ENCODE assay signal across 12 cellular contexts in genomic region chr9:132855904-132856303, GRCh38. TPM values are rescaled to one million over a fixed set of nuclear protein-coding genes. Genes with fewer than 3 reads are reported as not detected.
A peak's percentile ranks its signal among the peaks of the same experiment; 100 is the strongest.
DNase-seq lines count a peak whose midpoint lies in the region; ATAC-seq and TF ChIP-seq lines count a peak whose summit lies in the region.
"Had no signal": no experiment of that assay in that cellular context is flagged by ENCODE, and none has a peak within 500 bp of the region (broad histone marks: within the 10 kb centered on the region; RNA-seq: fewer than 3 reads in every experiment).

No MANE protein-coding gene starts in this region.

- H3K36me3 Mint-ChIP-seq in IgD-negative memory B cell = peaks cover 3% of the 10 kb centered on the region
- H3K36me3 Mint-ChIP-seq in memory B cell = peaks cover 1% of the 10 kb centered on the region
- no peaks in the 10 kb centered on the region for H3K36me3 Mint-ChIP-seq in activated CD8-positive, alpha-beta T cell treated with anti-CD3 and anti-CD28 coated beads for 36 hours (ENCODE audit: low read depth)

- H3K27ac ChIP-seq in BLaER1 treated with 17β-estradiol and CSF1 and Interleukin-3, amounts not matched to agents 10 nM and 100 nM = no peak overlapping the region
- H3K27ac ChIP-seq: C4-2B had no signal

- ATAC-seq in memory B cell (ENCODE audit: low read depth) (no peak), GM18907 (IDR thresholded peaks at IDR 0.05; ENCODE audit: unreplicated experiment) (no peak)
- no peak for ATAC-seq in activated CD8-positive, alpha-beta T cell treated with anti-CD3 and anti-CD28 coated beads for 36 hours

- H3K4me2 ChIP-seq in BLaER1 treated with 17β-estradiol and CSF1 and Interleukin-3, amounts not matched to agents 10 nM and 100 nM = peak overlapping the region; percentile 3 to 86 (median 78); a peak in 19 of 22 replicates

- H3K27me3 Mint-ChIP-seq in IgD-negative memory B cell (peaks cover 7% of the 10 kb centered on the region), memory B cell (peaks cover 3% of the 10 kb centered on the region)
- peaks cover 2% of the 10 kb centered on the region for H3K27me3 Mint-ChIP-seq in activated CD8-positive, alpha-beta T cell treated with anti-CD3 and anti-CD28 coated beads for 36 hours
- H3K27me3 Mint-ChIP-seq: B cell; CD4-positive, alpha-beta T cell had no signal

- no peak for DNase-seq in memory B cell (ENCODE audit: low spot score in 2 of 2)
- no peak for DNase-seq in germinal center (ENCODE audit: low spot score)
- DNase-seq in activated CD8-positive, alpha-beta T cell treated with anti-CD3 and anti-CD28 coated beads for 36 hours = no peak
- DNase-seq: Caco-2; CD4-positive, alpha-beta T cell had no signal

- CTCF ChIA-PET in activated CD8-positive, alpha-beta T cell treated with anti-CD3 and anti-CD28 coated beads for 36 hours (lab: Charles Lee) = interaction anchor here (1.1 kb wide), 1 partner anchor 347 kb away, joined by 3 read pairs; no protein-coding TSS in a partner anchor

- no peaks in the 10 kb centered on the region for H3K9me3 Mint-ChIP-seq in IgD-negative memory B cell
- H3K9me3 Mint-ChIP-seq in memory B cell = no peaks in the 10 kb centered on the region
- no peaks in the 10 kb centered on the region for H3K9me3 Mint-ChIP-seq in activated CD8-positive, alpha-beta T cell treated with anti-CD3 and anti-CD28 coated beads for 36 hours
- H3K9me3 Mint-ChIP-seq: CD4-positive, alpha-beta T cell had no signal

- peaks cover 10 to 24% (median 18%) of the 10 kb centered on the region in 11 experiments; a peak in 16 of 22 replicates for H3K27me3 ChIP-seq in BLaER1 treated with 17β-estradiol and CSF1 and Interleukin-3, amounts not matched to agents 10 nM and 100 nM

- no peaks in the 10 kb centered on the region for H3K36me3 ChIP-seq in BLaER1 treated with 17β-estradiol and CSF1 and Interleukin-3, amounts not matched to agents 10 nM and 100 nM
- H3K36me3 ChIP-seq: HAP-1 had no signal

- H3K9me3 ChIP-seq in BLaER1 treated with 17β-estradiol and CSF1 and Interleukin-3, amounts not matched to agents 10 nM and 100 nM (replicated peaks in 1 of 11) = no peaks in the 10 kb centered on the region
- H3K9me3 ChIP-seq: Caco-2, HAP-1 had no signal

- POLR2A ChIA-PET in activated CD8-positive, alpha-beta T cell treated with anti-CD3 and anti-CD28 coated beads for 36 hours (lab: Charles Lee) = no interaction called here

- H3K4me3 Mint-ChIP-seq in IgD-negative memory B cell = peak overlapping the region in 3 of 4 donors; percentile 1 to 54 (median 22)
- peak overlapping the region; percentile 49 for H3K4me3 Mint-ChIP-seq in memory B cell
- H3K4me3 Mint-ChIP-seq in activated CD8-positive, alpha-beta T cell treated with anti-CD3 and anti-CD28 coated beads for 36 hours = no peak overlapping the region
- H3K4me3 Mint-ChIP-seq: B cell; CD4-positive, alpha-beta T cell had no signal

- no peak overlapping the region for H3K4me3 ChIP-seq in BLaER1 treated with 17β-estradiol and CSF1 and Interleukin-3, amounts not matched to agents 10 nM and 100 nM
- H3K4me3 ChIP-seq: HAP-1 had no signal

- H3K4me1 ChIP-seq in BLaER1 treated with 17β-estradiol and CSF1 and Interleukin-3, amounts not matched to agents 10 nM and 100 nM = peaks cover 29 to 63% (median 53%) of the 10 kb centered on the region in 10 experiments
- H3K4me1 ChIP-seq: Caco-2, HAP-1 had no signal

- TF ChIP-seq CTCF in activated CD8-positive, alpha-beta T cell treated with anti-CD3 and anti-CD28 coated beads for 36 hours (IDR thresholded peaks at IDR 0.05) = no peak

- intact Hi-C loops in activated CD8-positive, alpha-beta T cell treated with anti-CD3 and anti-CD28 coated beads for 36 hours (cut with micrococcal nuclease) = no loop called here

- no peaks in the 10 kb centered on the region for H4K20me1 ChIP-seq in BLaER1 treated with 17β-estradiol and CSF1 and Interleukin-3, amounts not matched to agents 10 nM and 100 nM

- H3K27ac Mint-ChIP-seq in IgD-negative memory B cell = no peak overlapping the region
- H3K27ac Mint-ChIP-seq in memory B cell = no peak overlapping the region
- no peak overlapping the region for H3K27ac Mint-ChIP-seq in activated CD8-positive, alpha-beta T cell treated with anti-CD3 and anti-CD28 coated beads for 36 hours
- H3K27ac Mint-ChIP-seq: B cell; CD4-positive, alpha-beta T cell had no signal

- H3K9ac ChIP-seq in BLaER1 treated with 17β-estradiol and CSF1 and Interleukin-3, amounts not matched to agents 10 nM and 100 nM = no peak overlapping the region

- H3K4me1 Mint-ChIP-seq in IgD-negative memory B cell = peaks cover 10 to 21% (median 13%) of the 10 kb centered on the region in 3 donors
- peaks cover 19% of the 10 kb centered on the region for H3K4me1 Mint-ChIP-seq in memory B cell
- peaks cover 15% of the 10 kb centered on the region for H3K4me1 Mint-ChIP-seq in activated CD8-positive, alpha-beta T cell treated with anti-CD3 and anti-CD28 coated beads for 36 hours (ENCODE audit: low read depth)

RNA-seq across cellular contexts. Expression of gene AK8, which starts 22.2 kb away (rescaled TPM):
- 11.8 TPM for polyA plus RNA-seq in IgD-negative memory B cell
- total RNA-seq in activated CD8-positive, alpha-beta T cell treated with anti-CD3 and anti-CD28 coated beads for 36 hours = not detected
- total RNA-seq: CD4-positive, alpha-beta T cell; HT-29 had no signal

RNA-seq across cellular contexts. Expression of gene SPACA9, which starts 22.8 kb away (rescaled TPM):
- 4.6 TPM for polyA plus RNA-seq in IgD-negative memory B cell
- 1 to 10 TPM; 1.9 to 3.2 TPM for total RNA-seq in activated CD8-positive, alpha-beta T cell treated with anti-CD3 and anti-CD28 coated beads for 36 hours
